ENCODE assay signal across 9 cellular contexts in genomic region chr9:3963266-3964019, GRCh38.
DNase-seq lines count a peak whose midpoint lies in the region; ATAC-seq and TF ChIP-seq lines count a peak whose summit lies in the region.
"Had no signal": no experiment of that assay in that cellular context is flagged by ENCODE, and none has a peak within 500 bp of the region (broad histone marks: within the 10 kb centered on the region; RNA-seq: fewer than 3 reads in every experiment).

No MANE protein-coding gene starts in this region.

- no peaks in the 10 kb centered on the region for H3K4me1 Mint-ChIP-seq in activated CD8-positive, alpha-beta T cell treated with anti-CD3 and anti-CD28 coated beads for 36 hours (ENCODE audit: low read depth)

- ATAC-seq in thoracic aorta (ENCODE audit: insufficient number of reproducible peaks, low FRiP score, low read depth) (no peak), HG03097 (IDR thresholded peaks at IDR 0.05; ENCODE audit: low FRiP score, unreplicated experiment) (no peak)
- ATAC-seq in activated CD8-positive, alpha-beta T cell treated with anti-CD3 and anti-CD28 coated beads for 36 hours, result no peak
- ATAC-seq: activated CD8-positive, alpha-beta T cell treated with anti-CD3 and anti-CD28 coated beads, Interleukin-2, amount 10 ng/mL, durations not matched to agents 7 days and 5 days had no signal

- TF ChIP-seq CTCF in astrocyte of the spinal cord (IDR thresholded peaks at IDR 0.05; ENCODE audit: low read depth, low read length), result no peak
- TF ChIP-seq CTCF in thoracic aorta (IDR thresholded peaks at IDR 0.05), result no peak
- no peak for TF ChIP-seq CTCF in BE2C (IDR thresholded peaks at IDR 0.05; ENCODE audit: low read depth, low read length)
- TF ChIP-seq CTCF in activated CD8-positive, alpha-beta T cell treated with anti-CD3 and anti-CD28 coated beads for 36 hours (IDR thresholded peaks at IDR 0.05), result no peak

- in situ Hi-C loops in astrocyte of the spinal cord (cut with HindIII; ENCODE audit: low sequenced_read_pairs), result no loop called here
- in situ Hi-C loops in HAP-1 (cut with MboI; ENCODE audit: low sequenced_read_pairs), result no loop called here

- no peaks in the 10 kb centered on the region for H3K9me3 ChIP-seq in thoracic aorta
- no peaks in the 10 kb centered on the region for H3K9me3 ChIP-seq in BE2C
- no peaks in the 10 kb centered on the region for H3K9me3 ChIP-seq in HAP-1

- intact Hi-C loops in activated CD8-positive, alpha-beta T cell treated with anti-CD3 and anti-CD28 coated beads for 36 hours (cut with micrococcal nuclease), result no loop called here

- no peaks in the 10 kb centered on the region for H3K36me3 Mint-ChIP-seq in activated CD8-positive, alpha-beta T cell treated with anti-CD3 and anti-CD28 coated beads for 36 hours (ENCODE audit: low read depth)

- H3K4me3 Mint-ChIP-seq in activated CD8-positive, alpha-beta T cell treated with anti-CD3 and anti-CD28 coated beads for 36 hours, result no peak overlapping the region
- H3K4me3 Mint-ChIP-seq: activated CD8-positive, alpha-beta T cell treated with anti-CD3 and anti-CD28 coated beads, Interleukin-2, amount 10 ng/mL, durations not matched to agents 7 days and 5 days had no signal

- peaks cover 3% of the 10 kb centered on the region for H3K27me3 Mint-ChIP-seq in activated CD8-positive, alpha-beta T cell treated with anti-CD3 and anti-CD28 coated beads for 36 hours

- peak; percentile 4 for DNase-seq in HS-27A (ENCODE audit: low read depth)
- DNase-seq in astrocyte of the spinal cord (ENCODE audit: low read depth, low spot score), result peak; percentile 85
- peak; percentile 27 for DNase-seq in hepatic stellate cell (ENCODE audit: low spot score)
- no peak for DNase-seq in thoracic aorta (ENCODE audit: low spot score)
- DNase-seq in BE2C, result no peak
- DNase-seq in activated CD8-positive, alpha-beta T cell treated with anti-CD3 and anti-CD28 coated beads for 36 hours, result no peak
- no peak for DNase-seq in HAP-1 (ENCODE audit: low spot score in 2 of 2)
- DNase-seq: activated CD8-positive, alpha-beta T cell treated with anti-CD3 and anti-CD28 coated beads, Interleukin-2, amount 10 ng/mL, durations not matched to agents 7 days and 5 days had no signal

- no peaks in the 10 kb centered on the region for H3K27me3 ChIP-seq in thoracic aorta (replicated peaks; ENCODE audit: insufficient read depth)
- no peaks in the 10 kb centered on the region for H3K27me3 ChIP-seq in BE2C
- no peaks in the 10 kb centered on the region for H3K27me3 ChIP-seq in HAP-1 (ENCODE audit: low read depth)

- H3K4me3 ChIP-seq in astrocyte of the spinal cord (ENCODE audit: low read depth, low read length) (no peak overlapping the region), thoracic aorta (peak overlapping the region; percentile 8), BE2C (ENCODE audit: low read depth, low read length) (no peak overlapping the region), HAP-1 (no peak overlapping the region)

- H3K36me3 ChIP-seq in thoracic aorta, result no peaks in the 10 kb centered on the region
- H3K36me3 ChIP-seq in BE2C, result no peaks in the 10 kb centered on the region
- H3K36me3 ChIP-seq in HAP-1 (replicated peaks), result no peaks in the 10 kb centered on the region

- H3K4me1 ChIP-seq in thoracic aorta (ENCODE audit: control insufficient read depth in 1 of 2, low read depth in 2 of 2) (peaks cover 10 to 19% of the 10 kb centered on the region in 2 donors), BE2C (no peaks in the 10 kb centered on the region), HAP-1 (peaks cover 20% of the 10 kb centered on the region)

- POLR2A ChIA-PET in activated CD8-positive, alpha-beta T cell treated with anti-CD3 and anti-CD28 coated beads for 36 hours (lab: Charles Lee), result interaction anchor here (0.6 kb wide), 1 partner anchor 67 kb away, joined by 3 read pairs; no protein-coding TSS in a partner anchor

- H3K27ac ChIP-seq in thoracic aorta, result no peak overlapping the region

- H3K9me3 Mint-ChIP-seq in activated CD8-positive, alpha-beta T cell treated with anti-CD3 and anti-CD28 coated beads for 36 hours, result no peaks in the 10 kb centered on the region

- CTCF ChIA-PET in activated CD8-positive, alpha-beta T cell treated with anti-CD3 and anti-CD28 coated beads for 36 hours (lab: Charles Lee), result interaction anchor here (1.3 kb wide), 1 partner anchor 18 kb away, joined by 4 read pairs; no protein-coding TSS in a partner anchor

- no peak overlapping the region for H3K27ac Mint-ChIP-seq in activated CD8-positive, alpha-beta T cell treated with anti-CD3 and anti-CD28 coated beads for 36 hours
- H3K27ac Mint-ChIP-seq: activated CD8-positive, alpha-beta T cell treated with anti-CD3 and anti-CD28 coated beads, Interleukin-2, amount 10 ng/mL, durations not matched to agents 7 days and 5 days had no signal

Comparison
In these comparisons a context has a peak if more than half of its experiments do, and no peak if none do; other contexts are left out.
1. DNase-seq: peak in HS-27A (single experiment), astrocyte of the spinal cord (single experiment) and hepatic stellate cell (single experiment); none in thoracic aorta (single experiment), BE2C (single experiment), activated CD8-positive, alpha-beta T cell treated with anti-CD3 and anti-CD28 coated beads for 36 hours (single experiment) and HAP-1 (0 of 2).